ENCODE assay signal across 10 cellular contexts in genomic region chr6:32855467-32856174, GRCh38. TPM values are rescaled to one million over a fixed set of nuclear protein-coding genes. Genes with fewer than 3 reads are reported as not detected.
DNase-seq lines count a peak whose midpoint lies in the region; ATAC-seq, FAIRE-seq and TF ChIP-seq lines count a peak whose summit lies in the region.
"Had no signal": no experiment of that assay in that cellular context is flagged by ENCODE, and none has a peak within 500 bp of the region (broad histone marks: within the 10 kb centered on the region; RNA-seq: fewer than 3 reads in every experiment).

No MANE protein-coding gene starts in this region.

- intact Hi-C loops in activated CD4-positive, alpha-beta memory T cell treated with anti-CD3 and anti-CD28 coated beads for 36 hours (cut with micrococcal nuclease), result loop anchor here (10.0 kb wide), 1 partner anchor 1281 kb away; the partner anchor contains the start of genes LTA and TNF
- intact Hi-C loops in HepG2 (cut with micrococcal nuclease; ENCODE audit: unreplicated experiment), result loop anchor here (1.0 kb wide), 1 partner anchor 29 kb away; no protein-coding TSS in a partner anchor
- intact Hi-C loops in transverse colon (cut with DNase I; ENCODE audit: low total_unique reads), result no loop called here

- no peaks in the 10 kb centered on the region for H3K79me2 ChIP-seq in HepG2 (ENCODE audit: insufficient read depth, low read length)

- peak overlapping the region; percentile 94 to 100 for H3K4me3 Mint-ChIP-seq in activated T-cell treated with anti-CD3 and anti-CD28 coated beads, Interleukin-2, amount 50 U/mL, for 72 hours
- peak overlapping the region; percentile 99 for H3K4me3 Mint-ChIP-seq in activated CD4-positive, alpha-beta memory T cell treated with anti-CD3 and anti-CD28 coated beads for 36 hours

- FAIRE-seq in HepG2 (lab: Jason Lieb, UNC), result no peak
- FAIRE-seq: HTR-8/SVneo had no signal

- WGBS in HepG2 (ENCODE audit: low lambda C conversion rate), result 58% methylated on average over 8 of the region's 8 CpGs
- 67 to 91% methylated on average over 5 to 8 of the region's 8 CpGs for WGBS in transverse colon (ENCODE audit: low coverage in 1 of 2), 2 donors

- TF ChIP-seq CTCF in HepG2 (CRISPR knock-in tag; IDR thresholded peaks at IDR 0.05), result no peak
- TF ChIP-seq CTCF in transverse colon (IDR thresholded peaks at IDR 0.05), result no peak

- no peak for TF ChIP-seq EP300 in HepG2 (IDR thresholded peaks at IDR 0.05; ENCODE audit: low read depth in 2 of 2, low read length in 2 of 2)
- no peak for TF ChIP-seq EP300 in HepG2 (CRISPR knock-in tag; IDR thresholded peaks at IDR 0.05; ENCODE audit: borderline replicate concordance)
- TF ChIP-seq EP300 in transverse colon (IDR thresholded peaks at IDR 0.05; ENCODE audit: low read depth), result no peak

- POLR2A ChIA-PET in activated CD4-positive, alpha-beta memory T cell treated with anti-CD3 and anti-CD28 coated beads for 36 hours (lab: Charles Lee), result interaction anchor here (0.7 to 7.6 kb wide), 6 partner anchors 12 to 1130 kb away, joined by 3 to 313 read pairs (median 16); partner anchors contain the start of genes BRD2, PSMB8 and TAP2
- POLR2A ChIA-PET in HepG2 (lab: Yijun Ruan, JAX), result interaction anchor here (0.9 to 3.8 kb wide), 3 partner anchors 12 to 116 kb away, joined by 4 to 56 read pairs (median 11); partner anchors contain the start of gene TAP2

- H3K4me1 Mint-ChIP-seq in activated T-cell treated with anti-CD3 and anti-CD28 coated beads, Interleukin-2, amount 50 U/mL, for 72 hours (ENCODE audit: low read depth), result peaks cover 72% of the 10 kb centered on the region
- H3K4me1 Mint-ChIP-seq in activated CD4-positive, alpha-beta memory T cell treated with anti-CD3 and anti-CD28 coated beads for 36 hours (ENCODE audit: low read depth), result peaks cover 52% of the 10 kb centered on the region

- H3K36me3 ChIP-seq in HepG2 (replicated peaks in 1 of 2; ENCODE audit: control insufficient read depth in 1 of 2, insufficient read depth in 2 of 2, low read length in 2 of 2) (no peaks in the 10 kb centered on the region; a peak in 1 of 5 replicates), transverse colon (peaks cover 0 to 26% (median 0%) of the 10 kb centered on the region in 4 donors)

- H3K4me3 ChIP-seq in HepG2 (replicated peaks in 1 of 3; ENCODE audit: insufficient read depth in 1 of 3, low read depth in 2 of 3, low read length in 3 of 3) (peak overlapping the region in 1 of 3 experiments; percentile 96; a peak in 1 of 6 replicates), transverse colon (peak overlapping the region in 1 of 4 donors; percentile 91)

- H3K36me3 Mint-ChIP-seq in activated T-cell treated with anti-CD3 and anti-CD28 coated beads, Interleukin-2, amount 50 U/mL, for 72 hours (ENCODE audit: insufficient read depth in 2 of 2), result peaks cover 44 to 74% of the 10 kb centered on the region in 2 donors
- peaks cover 79% of the 10 kb centered on the region for H3K36me3 Mint-ChIP-seq in activated CD4-positive, alpha-beta memory T cell treated with anti-CD3 and anti-CD28 coated beads for 36 hours

- TF ChIP-seq RAD21 in HepG2 (CRISPR knock-in tag; IDR thresholded peaks at IDR 0.05), result no peak

- H3K27me3 ChIP-seq in HepG2 (ENCODE audit: control insufficient read depth in 1 of 2, insufficient read depth in 2 of 2, low read length in 2 of 2) (no peaks in the 10 kb centered on the region; a peak in 1 of 5 replicates), transverse colon (no peaks in the 10 kb centered on the region)

- no peak for DNase-seq in activated T-cell treated with anti-CD3 and anti-CD28 coated beads, Interleukin-2, amount 50 U/mL, for 72 hours
- no peak for DNase-seq in activated T-cell treated with anti-CD3 and anti-CD28 coated beads, Interleukin-2, amount 50 U/mL, for 1 hour
- peak; percentile 25 for DNase-seq in activated CD4-positive, alpha-beta memory T cell treated with anti-CD3 and anti-CD28 coated beads for 36 hours
- DNase-seq in HepG2 (ENCODE audit: low spot score) (no peak), transverse colon (no peak), HCEC 1CT (no peak), ACHN (no peak)
- no peak for DNase-seq in stimulated activated CD4-positive, alpha-beta T cell treated with anti-CD3 and anti-CD28 coated beads, Interleukin-4, amount 100 ng/mL, for 24 hours

- no peaks in the 10 kb centered on the region for H3K9me3 Mint-ChIP-seq in activated T-cell treated with anti-CD3 and anti-CD28 coated beads, Interleukin-2, amount 50 U/mL, for 72 hours
- no peaks in the 10 kb centered on the region for H3K9me3 Mint-ChIP-seq in activated CD4-positive, alpha-beta memory T cell treated with anti-CD3 and anti-CD28 coated beads for 36 hours

- peaks cover 26% of the 10 kb centered on the region for H3K4me1 ChIP-seq in HepG2 (ENCODE audit: insufficient read depth, low read length)
- peaks cover 9 to 35% (median 18%) of the 10 kb centered on the region in 4 donors for H3K4me1 ChIP-seq in transverse colon

- no peak for ATAC-seq in activated T-cell treated with anti-CD3 and anti-CD28 coated beads, Interleukin-2, amount 50 U/mL, for 72 hours (replicated peaks in 1 of 2)
- ATAC-seq in HepG2, result no peak

- no peaks in the 10 kb centered on the region for H4K20me1 ChIP-seq in HepG2 (ENCODE audit: insufficient read depth, low read length)

- peak overlapping the region; percentile 99 for H3K27ac Mint-ChIP-seq in activated T-cell treated with anti-CD3 and anti-CD28 coated beads, Interleukin-2, amount 50 U/mL, for 72 hours
- H3K27ac Mint-ChIP-seq in activated CD4-positive, alpha-beta memory T cell treated with anti-CD3 and anti-CD28 coated beads for 36 hours, result peak overlapping the region; percentile 98

- no peaks in the 10 kb centered on the region for H3K9me3 ChIP-seq in HepG2 (ENCODE audit: low read length)
- H3K9me3 ChIP-seq in transverse colon, result no peaks in the 10 kb centered on the region

- H3K9ac ChIP-seq in HepG2 (ENCODE audit: insufficient read depth, low read depth, low read length), result no peak overlapping the region

- no peaks in the 10 kb centered on the region for H3K27me3 Mint-ChIP-seq in activated T-cell treated with anti-CD3 and anti-CD28 coated beads, Interleukin-2, amount 50 U/mL, for 72 hours (ENCODE audit: low read depth)
- no peaks in the 10 kb centered on the region for H3K27me3 Mint-ChIP-seq in activated CD4-positive, alpha-beta memory T cell treated with anti-CD3 and anti-CD28 coated beads for 36 hours

- CTCF ChIA-PET in activated CD4-positive, alpha-beta memory T cell treated with anti-CD3 and anti-CD28 coated beads for 36 hours (lab: Charles Lee), result interaction anchor here (0.6 to 19.8 kb wide), 12 partner anchors 10 to 601 kb away, joined by 3 to 917 read pairs (median 4); partner anchors contain the start of genes HLA-DMA, PSMB8 and TAP2
- CTCF ChIA-PET in HepG2 (lab: Yijun Ruan, JAX; ENCODE audit: low intra/inter-chr PET ratio, low total read pairs), result interaction anchor here (2.4 kb wide), 1 partner anchor 17 kb away, joined by 39 read pairs; the partner anchor contains the start of gene TAP2

- no TSS peak for BruUV-seq in HepG2 (replicated peaks; lab: Mats Ljungman, UMichigan)

- H3K27ac ChIP-seq in HepG2 (ENCODE audit: extremely low read length, insufficient read depth, low read length) (no peak overlapping the region), transverse colon (peak overlapping the region; percentile 98 to 99 (median 99))

- in situ Hi-C loops in HepG2 (cut with HindIII; ENCODE audit: extremely low pct_ligation_motif_present, low pct_unique_long_range_greater_than_20kb) (no loop called here), transverse colon (cut with MboI; ENCODE audit: low pct_ligation_motif_present in 1 of 4, low pct_unique_long_range_greater_than_20kb in 1 of 4, low sequenced_read_pairs in 3 of 4) (no loop called here), ACHN (cut with HindIII; ENCODE audit: low pct_ligation_motif_present, low pct_unique_long_range_greater_than_20kb, low sequenced_read_pairs) (no loop called here)

- TF ChIP-seq POLR2A in HepG2 (IDR thresholded peaks at IDR 0.05; ENCODE audit: insufficient read depth in 1 of 2, low read depth in 2 of 2, low read length in 2 of 2) (no peak), transverse colon (IDR thresholded peaks at IDR 0.05) (no peak)

- no peak overlapping the region for H2AFZ ChIP-seq in HepG2 (ENCODE audit: low read length)

- H3K4me2 ChIP-seq in HepG2 (ENCODE audit: low read depth, low read length), result peak overlapping the region; percentile 98

RNA-seq across cellular contexts. Expression of gene PSMB9, which starts 1.6 kb away (rescaled TPM):
- total RNA-seq in activated T-cell treated with anti-CD3 and anti-CD28 coated beads, Interleukin-2, amount 50 U/mL, for 72 hours, result 100 to 1,000 TPM; 271 to 299 TPM
- total RNA-seq in activated CD4-positive, alpha-beta memory T cell treated with anti-CD3 and anti-CD28 coated beads for 36 hours, result 100 to 1,000 TPM; 296 to 302 TPM
- total RNA-seq in HepG2 (2016; rRNA removed; fragmentation: Illumina TruSeq; extraction: Trizol) (16.0 and 21.4 TPM in 2 replicates), transverse colon (10 to 100 TPM; 14.6 to 44.1 (median 32.9) TPM)
- total RNA-seq in HepG2 (2016; cell fraction: cytosol; rRNA removed; fragmentation: Illumina TruSeq; extraction: Trizol; ENCODE audit: low read depth), result 3.2 and 3.3 TPM in 2 replicates
- total RNA-seq in HepG2 (2016; cell fraction: insoluble cytoplasmic fraction; rRNA removed; fragmentation: Illumina TruSeq; extraction: Trizol), result 17.4 and 26.1 TPM in 2 replicates
- 4.3 and 5.5 TPM in 2 replicates for total RNA-seq in HepG2 (2016; cell fraction: membrane; rRNA removed; fragmentation: Illumina TruSeq; extraction: Trizol)
- 5.0 and 6.6 TPM in 2 replicates for total RNA-seq in HepG2 (2016; cell fraction: nucleus; rRNA removed; fragmentation: Illumina TruSeq; extraction: Trizol)
- 15.6 and 17.3 TPM in 2 replicates for polyA plus RNA-seq in HepG2 (2011; rRNA removed)
- polyA plus RNA-seq in HepG2 (2011; cell fraction: cytosol; rRNA removed), result 19.5 and 21.0 TPM in 2 replicates
- 4.4 and 5.1 TPM in 2 replicates for polyA plus RNA-seq in HepG2 (2011; cell fraction: nucleus; rRNA removed)
- 3.4 and 5.3 TPM in 2 replicates for polyA plus RNA-seq in HepG2 (2012)
- polyA plus RNA-seq in HepG2 (2016; cell fraction: cytosol; fragmentation: Illumina TruSeq; extraction: Trizol; ENCODE audit: low read depth), result 4.7 and 6.1 TPM in 2 replicates
- 24.7 and 26.1 TPM in 2 replicates for polyA plus RNA-seq in HepG2 (2016; cell fraction: insoluble cytoplasmic fraction; fragmentation: Illumina TruSeq; extraction: Trizol; ENCODE audit: low read depth)
- polyA plus RNA-seq in HepG2 (2016; cell fraction: membrane; fragmentation: Illumina TruSeq; extraction: Trizol; ENCODE audit: low read depth), result 4.7 and 6.1 TPM in 2 replicates
- polyA plus RNA-seq in HepG2 (2016; cell fraction: nucleus; fragmentation: Illumina TruSeq; extraction: Trizol; ENCODE audit: insufficient read depth, low read depth), result 10.3 and 12.6 TPM in 2 replicates
- polyA minus RNA-seq in HepG2 (2011; rRNA and poly(A)+ RNA removed; ENCODE audit: low replicate concordance), result 7.4 and 20.2 TPM in 2 replicates
- 3.7 and 5.3 TPM in 2 replicates for polyA minus RNA-seq in HepG2 (2011; cell fraction: cytosol; rRNA and poly(A)+ RNA removed)
- polyA minus RNA-seq in HepG2 (2011; cell fraction: nucleus; rRNA and poly(A)+ RNA removed), result 2.3 and 4.8 TPM in 2 replicates

RNA-seq across cellular contexts. Expression of gene TAP1, which starts 2.1 kb away (rescaled TPM):
- total RNA-seq in activated T-cell treated with anti-CD3 and anti-CD28 coated beads, Interleukin-2, amount 50 U/mL, for 72 hours, result 100 to 1,000 TPM; 328 to 373 TPM
- total RNA-seq in activated CD4-positive, alpha-beta memory T cell treated with anti-CD3 and anti-CD28 coated beads for 36 hours, result 100 to 1,000 TPM; 245 to 258 TPM
- total RNA-seq in HepG2 (2016; rRNA removed; fragmentation: Illumina TruSeq; extraction: Trizol) (23.0 and 52.2 TPM in 2 replicates), transverse colon (10 to 100 TPM; 63.2 to 87.9 (median 75.3) TPM)
- 9.3 and 11.5 TPM in 2 replicates for total RNA-seq in HepG2 (2016; cell fraction: cytosol; rRNA removed; fragmentation: Illumina TruSeq; extraction: Trizol; ENCODE audit: low read depth)
- 22.7 and 50.5 TPM in 2 replicates for total RNA-seq in HepG2 (2016; cell fraction: insoluble cytoplasmic fraction; rRNA removed; fragmentation: Illumina TruSeq; extraction: Trizol)
- 19.4 and 21.5 TPM in 2 replicates for total RNA-seq in HepG2 (2016; cell fraction: membrane; rRNA removed; fragmentation: Illumina TruSeq; extraction: Trizol)
- total RNA-seq in HepG2 (2016; cell fraction: nucleus; rRNA removed; fragmentation: Illumina TruSeq; extraction: Trizol), result 42.8 and 46.0 TPM in 2 replicates
- 31.2 and 34.5 TPM in 2 replicates for polyA plus RNA-seq in HepG2 (2011; rRNA removed)
- 27.9 and 29.3 TPM in 2 replicates for polyA plus RNA-seq in HepG2 (2011; cell fraction: cytosol; rRNA removed)
- polyA plus RNA-seq in HepG2 (2011; cell fraction: nucleus; rRNA removed), result 33.1 and 33.7 TPM in 2 replicates
- polyA plus RNA-seq in HepG2 (2012), result 13.9 and 21.5 TPM in 2 replicates
- polyA plus RNA-seq in HepG2 (2016; cell fraction: cytosol; fragmentation: Illumina TruSeq; extraction: Trizol; ENCODE audit: low read depth), result 7.3 TPM in 2 replicates
- 17.6 and 20.8 TPM in 2 replicates for polyA plus RNA-seq in HepG2 (2016; cell fraction: insoluble cytoplasmic fraction; fragmentation: Illumina TruSeq; extraction: Trizol; ENCODE audit: low read depth)
- 11.8 and 14.3 TPM in 2 replicates for polyA plus RNA-seq in HepG2 (2016; cell fraction: membrane; fragmentation: Illumina TruSeq; extraction: Trizol; ENCODE audit: low read depth)
- polyA plus RNA-seq in HepG2 (2016; cell fraction: nucleus; fragmentation: Illumina TruSeq; extraction: Trizol; ENCODE audit: insufficient read depth, low read depth), result 60.4 and 64.9 TPM in 2 replicates
- polyA minus RNA-seq in HepG2 (2011; rRNA and poly(A)+ RNA removed; ENCODE audit: low replicate concordance), result 46.0 and 105 TPM in 2 replicates
- polyA minus RNA-seq in HepG2 (2011; cell fraction: cytosol; rRNA and poly(A)+ RNA removed), result 18.2 and 19.3 TPM in 2 replicates
- polyA minus RNA-seq in HepG2 (2011; cell fraction: nucleus; rRNA and poly(A)+ RNA removed), result 7.5 and 13.4 TPM in 2 replicates

RNA-seq across cellular contexts. Expression of gene PSMB8, which starts 11.8 kb away (rescaled TPM):
- total RNA-seq in activated T-cell treated with anti-CD3 and anti-CD28 coated beads, Interleukin-2, amount 50 U/mL, for 72 hours, result 100 to 1,000 TPM; 301 to 305 TPM
- 100 to 1,000 TPM; 350 to 370 TPM for total RNA-seq in activated CD4-positive, alpha-beta memory T cell treated with anti-CD3 and anti-CD28 coated beads for 36 hours
- 64.7 and 74.9 TPM in 2 replicates for total RNA-seq in HepG2 (2016; rRNA removed; fragmentation: Illumina TruSeq; extraction: Trizol)
- total RNA-seq in HepG2 (2016; cell fraction: cytosol; rRNA removed; fragmentation: Illumina TruSeq; extraction: Trizol; ENCODE audit: low read depth), result 17.3 and 18.5 TPM in 2 replicates
- total RNA-seq in HepG2 (2016; cell fraction: insoluble cytoplasmic fraction; rRNA removed; fragmentation: Illumina TruSeq; extraction: Trizol), result 69.4 and 76.9 TPM in 2 replicates
- 30.5 and 33.2 TPM in 2 replicates for total RNA-seq in HepG2 (2016; cell fraction: membrane; rRNA removed; fragmentation: Illumina TruSeq; extraction: Trizol)
- 24.1 and 26.9 TPM in 2 replicates for total RNA-seq in HepG2 (2016; cell fraction: nucleus; rRNA removed; fragmentation: Illumina TruSeq; extraction: Trizol)
- polyA plus RNA-seq in HepG2 (2011; rRNA removed), result 30.7 and 41.2 TPM in 2 replicates
- polyA plus RNA-seq in HepG2 (2011; cell fraction: cytosol; rRNA removed), result 43.0 and 50.9 TPM in 2 replicates
- 24.6 and 37.8 TPM in 2 replicates for polyA plus RNA-seq in HepG2 (2011; cell fraction: nucleus; rRNA removed)
- 24.6 and 32.8 TPM in 2 replicates for polyA plus RNA-seq in HepG2 (2012)
- polyA plus RNA-seq in HepG2 (2016; cell fraction: cytosol; fragmentation: Illumina TruSeq; extraction: Trizol; ENCODE audit: low read depth), result 16.9 and 17.5 TPM in 2 replicates
- polyA plus RNA-seq in HepG2 (2016; cell fraction: insoluble cytoplasmic fraction; fragmentation: Illumina TruSeq; extraction: Trizol; ENCODE audit: low read depth), result 67.6 and 73.1 TPM in 2 replicates
- polyA plus RNA-seq in HepG2 (2016; cell fraction: membrane; fragmentation: Illumina TruSeq; extraction: Trizol; ENCODE audit: low read depth), result 25.0 and 28.1 TPM in 2 replicates
- 41.0 and 43.4 TPM in 2 replicates for polyA plus RNA-seq in HepG2 (2016; cell fraction: nucleus; fragmentation: Illumina TruSeq; extraction: Trizol; ENCODE audit: insufficient read depth, low read depth)
- 17.3 and 80.7 TPM in 2 replicates for polyA minus RNA-seq in HepG2 (2011; rRNA and poly(A)+ RNA removed; ENCODE audit: low replicate concordance)
- 6.2 and 7.1 TPM in 2 replicates for polyA minus RNA-seq in HepG2 (2011; cell fraction: cytosol; rRNA and poly(A)+ RNA removed)
- 3.9 and 6.7 TPM in 2 replicates for polyA minus RNA-seq in HepG2 (2011; cell fraction: nucleus; rRNA and poly(A)+ RNA removed)
- total RNA-seq in transverse colon, result 10 to 100 TPM in 3 of 4 donors, 1 to 10 TPM in 1; 9.4 to 95.2 (median 72.6) TPM

RNA-seq across cellular contexts. Expression of gene TAP2, which starts 17.1 kb away (rescaled TPM):
- total RNA-seq in activated T-cell treated with anti-CD3 and anti-CD28 coated beads, Interleukin-2, amount 50 U/mL, for 72 hours, result 100 to 1,000 TPM; 117 to 127 TPM
- 100 to 1,000 TPM; 134 to 143 TPM for total RNA-seq in activated CD4-positive, alpha-beta memory T cell treated with anti-CD3 and anti-CD28 coated beads for 36 hours
- 9.8 and 17.6 TPM in 2 replicates for total RNA-seq in HepG2 (2016; rRNA removed; fragmentation: Illumina TruSeq; extraction: Trizol)
- total RNA-seq in HepG2 (2016; cell fraction: cytosol; rRNA removed; fragmentation: Illumina TruSeq; extraction: Trizol; ENCODE audit: low read depth), result 1.2 and 1.7 TPM in 2 replicates
- total RNA-seq in HepG2 (2016; cell fraction: insoluble cytoplasmic fraction; rRNA removed; fragmentation: Illumina TruSeq; extraction: Trizol), result 9.2 and 20.2 TPM in 2 replicates
- total RNA-seq in HepG2 (2016; cell fraction: membrane; rRNA removed; fragmentation: Illumina TruSeq; extraction: Trizol), result 4.0 and 4.1 TPM in 2 replicates
- total RNA-seq in HepG2 (2016; cell fraction: nucleus; rRNA removed; fragmentation: Illumina TruSeq; extraction: Trizol), result 21.3 and 26.0 TPM in 2 replicates
- 10.3 and 16.2 TPM in 2 replicates for polyA plus RNA-seq in HepG2 (2011; rRNA removed)
- 7.9 and 11.8 TPM in 2 replicates for polyA plus RNA-seq in HepG2 (2011; cell fraction: cytosol; rRNA removed)
- polyA plus RNA-seq in HepG2 (2011; cell fraction: nucleus; rRNA removed), result 17.4 and 34.9 TPM in 2 replicates
- 11.3 and 15.1 TPM in 2 replicates for polyA plus RNA-seq in HepG2 (2012)
- 0.72 and 1.6 TPM in 2 replicates for polyA plus RNA-seq in HepG2 (2016; cell fraction: cytosol; fragmentation: Illumina TruSeq; extraction: Trizol; ENCODE audit: low read depth)
- 11.8 and 12.8 TPM in 2 replicates for polyA plus RNA-seq in HepG2 (2016; cell fraction: insoluble cytoplasmic fraction; fragmentation: Illumina TruSeq; extraction: Trizol; ENCODE audit: low read depth)
- 2.6 and 3.1 TPM in 2 replicates for polyA plus RNA-seq in HepG2 (2016; cell fraction: membrane; fragmentation: Illumina TruSeq; extraction: Trizol; ENCODE audit: low read depth)
- 54.1 and 59.6 TPM in 2 replicates for polyA plus RNA-seq in HepG2 (2016; cell fraction: nucleus; fragmentation: Illumina TruSeq; extraction: Trizol; ENCODE audit: insufficient read depth, low read depth)
- 39.2 and 126 TPM in 2 replicates for polyA minus RNA-seq in HepG2 (2011; rRNA and poly(A)+ RNA removed; ENCODE audit: low replicate concordance)
- polyA minus RNA-seq in HepG2 (2011; cell fraction: cytosol; rRNA and poly(A)+ RNA removed), result 9.4 and 12.6 TPM in 2 replicates
- 21.8 and 31.5 TPM in 2 replicates for polyA minus RNA-seq in HepG2 (2011; cell fraction: nucleus; rRNA and poly(A)+ RNA removed)
- 10 to 100 TPM; 12.3 to 48.2 (median 27.1) TPM for total RNA-seq in transverse colon

RNA-seq across cellular contexts. Expression of gene HLA-DOB, which starts 38.8 kb away (rescaled TPM):
- total RNA-seq in activated T-cell treated with anti-CD3 and anti-CD28 coated beads, Interleukin-2, amount 50 U/mL, for 72 hours, result 1 to 10 TPM; 8.0 to 8.1 TPM
- 1 to 10 TPM; 1.3 to 1.7 TPM for total RNA-seq in activated CD4-positive, alpha-beta memory T cell treated with anti-CD3 and anti-CD28 coated beads for 36 hours
- not detected in 2 replicates for total RNA-seq in HepG2 (2016; rRNA removed; fragmentation: Illumina TruSeq; extraction: Trizol)
- total RNA-seq in HepG2 (2016; cell fraction: cytosol; rRNA removed; fragmentation: Illumina TruSeq; extraction: Trizol; ENCODE audit: low read depth), result not detected in 2 replicates
- total RNA-seq in HepG2 (2016; cell fraction: insoluble cytoplasmic fraction; rRNA removed; fragmentation: Illumina TruSeq; extraction: Trizol), result 0.09 TPM in 1 of 2 replicates, not detected in the other
- total RNA-seq in HepG2 (2016; cell fraction: membrane; rRNA removed; fragmentation: Illumina TruSeq; extraction: Trizol), result not detected in 2 replicates
- total RNA-seq in HepG2 (2016; cell fraction: nucleus; rRNA removed; fragmentation: Illumina TruSeq; extraction: Trizol), result not detected in 2 replicates
- polyA plus RNA-seq in HepG2 (2011; rRNA removed), result 0.09 TPM in 1 of 2 replicates, not detected in the other
- polyA plus RNA-seq in HepG2 (2011; cell fraction: cytosol; rRNA removed), result not detected in 2 replicates
- polyA plus RNA-seq in HepG2 (2011; cell fraction: nucleus; rRNA removed), result 0.21 TPM in 2 replicates
- polyA plus RNA-seq in HepG2 (2012), result not detected in 2 replicates
- not detected in 2 replicates for polyA plus RNA-seq in HepG2 (2016; cell fraction: cytosol; fragmentation: Illumina TruSeq; extraction: Trizol; ENCODE audit: low read depth)
- polyA plus RNA-seq in HepG2 (2016; cell fraction: insoluble cytoplasmic fraction; fragmentation: Illumina TruSeq; extraction: Trizol; ENCODE audit: low read depth), result not detected in 2 replicates
- polyA plus RNA-seq in HepG2 (2016; cell fraction: membrane; fragmentation: Illumina TruSeq; extraction: Trizol; ENCODE audit: low read depth), result not detected in 2 replicates
- 1.1 TPM in 1 of 2 replicates, not detected in the other for polyA plus RNA-seq in HepG2 (2016; cell fraction: nucleus; fragmentation: Illumina TruSeq; extraction: Trizol; ENCODE audit: insufficient read depth, low read depth)
- polyA minus RNA-seq in HepG2 (2011; rRNA and poly(A)+ RNA removed; ENCODE audit: low replicate concordance), result 0.20 and 1.2 TPM in 2 replicates
- not detected in 2 replicates for polyA minus RNA-seq in HepG2 (2011; cell fraction: cytosol; rRNA and poly(A)+ RNA removed)
- 0.52 TPM in 1 of 2 replicates, not detected in the other for polyA minus RNA-seq in HepG2 (2011; cell fraction: nucleus; rRNA and poly(A)+ RNA removed)
- 1 to 10 TPM in 1 of 4 donors, not detected in 3; 5.7 TPM for total RNA-seq in transverse colon
- total RNA-seq: renal cortical epithelial cell had no signal

Comparison
In these comparisons a context has a peak if more than half of its experiments do, and no peak if none do; other contexts are left out.
1. RNA of gene PSMB9, which starts 1.6 kb away (total RNA-seq): 296 to 302 TPM in activated CD4-positive, alpha-beta memory T cell treated with anti-CD3 and anti-CD28 coated beads for 36 hours and 271 to 299 TPM in activated T-cell treated with anti-CD3 and anti-CD28 coated beads, Interleukin-2, amount 50 U/mL, for 72 hours; 14.6 to 44.1 TPM in transverse colon and 3.2 to 26.1 TPM in HepG2; every median in the first group is over 4 times any median in the second.